ENCODE assay signal across 14 cellular contexts in the genomic region with DNA sequence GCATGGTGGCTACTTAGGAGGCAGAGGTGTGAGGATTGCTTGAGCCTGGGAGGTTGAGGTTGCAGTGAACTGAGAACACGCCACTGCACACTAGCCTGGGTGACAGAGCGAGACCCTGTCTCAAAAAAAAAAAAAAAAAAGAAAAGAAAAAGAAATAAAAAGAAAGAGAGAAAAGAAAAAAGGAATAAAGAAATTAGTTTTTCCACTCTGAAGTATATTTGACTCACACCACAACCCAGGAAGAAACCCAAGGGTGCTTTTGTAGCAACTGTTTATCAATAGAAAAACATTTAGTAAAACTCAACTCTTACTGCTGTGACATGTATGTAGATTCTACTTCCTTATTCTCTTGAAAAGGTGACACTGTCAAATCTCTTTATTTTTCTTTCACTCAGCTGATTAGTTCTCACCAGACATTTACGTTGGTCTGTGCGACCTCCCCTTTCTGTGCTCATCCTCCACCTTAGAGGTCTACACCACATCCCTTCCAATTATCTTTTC. TPM values are rescaled to one million over a fixed set of nuclear protein-coding genes. Genes with fewer than 3 reads are reported as not detected.
DNase-seq lines count a peak whose midpoint lies in the region; ATAC-seq and TF ChIP-seq lines count a peak whose summit lies in the region.
"Had no signal": no experiment of that assay in that cellular context is flagged by ENCODE, and none has a peak within 500 bp of the region (broad histone marks: within the 10 kb centered on the region; RNA-seq: fewer than 3 reads in every experiment).

No MANE protein-coding gene starts in this region.

- no peak overlapping the region for H3K4me2 ChIP-seq in PC-3 (ENCODE audit: low read length)
- H3K4me2 ChIP-seq in mesenchymal stem cell (ENCODE audit: low read length, poor library complexity, severe bottlenecking) = no peak overlapping the region

- H2AFZ ChIP-seq in PC-3 (ENCODE audit: low read length) (no peak overlapping the region), mesenchymal stem cell (ENCODE audit: low read depth, low read length) (no peak overlapping the region)

- H3K27ac ChIP-seq in PC-3 (ENCODE audit: low read length) (peak overlapping the region; percentile 95), spleen (peak overlapping the region; percentile 46 to 90 (median 75)), aorta (ENCODE audit: low read depth in 1 of 2, low read length in 2 of 2) (no peak overlapping the region), mesenchymal stem cell (ENCODE audit: low read length, poor library complexity, severe bottlenecking) (no peak overlapping the region)
- H3K27ac ChIP-seq: tibial nerve had no signal

- H3K9me3 ChIP-seq in PC-3 (ENCODE audit: low read length) (no peaks in the 10 kb centered on the region), spleen (no peaks in the 10 kb centered on the region), aorta (ENCODE audit: control insufficient read depth, low read length) (peaks cover 2% of the 10 kb centered on the region), mesenchymal stem cell (ENCODE audit: control insufficient read depth, low read length) (no peaks in the 10 kb centered on the region)
- H3K9me3 ChIP-seq: tibial nerve had no signal

- no peaks in the 10 kb centered on the region for H3K36me3 Mint-ChIP-seq in activated naive CD4-positive, alpha-beta T cell treated with anti-CD3 and anti-CD28 coated beads for 36 hours (ENCODE audit: low read depth)
- H3K36me3 Mint-ChIP-seq in endothelial cell (ENCODE audit: low read depth, unreplicated experiment) = no peaks in the 10 kb centered on the region

- intact Hi-C loops in activated naive CD4-positive, alpha-beta T cell treated with anti-CD3 and anti-CD28 coated beads for 36 hours (cut with micrococcal nuclease) = loop anchor here (2.0 kb wide), 1 partner anchor 87 kb away; no protein-coding TSS in a partner anchor
- intact Hi-C loops in PC-3 (cut with micrococcal nuclease) = loop anchor here (5.0 kb wide), 1 partner anchor 72 kb away; no protein-coding TSS in a partner anchor
- intact Hi-C loops in spleen (cut with DNase I; ENCODE audit: low total_unique reads) = no loop called here
- intact Hi-C loops in aorta (cut with DNase I) = no loop called here

- peak overlapping the region; percentile 33 for H3K27ac Mint-ChIP-seq in activated naive CD4-positive, alpha-beta T cell treated with anti-CD3 and anti-CD28 coated beads for 36 hours
- H3K27ac Mint-ChIP-seq in endothelial cell (ENCODE audit: unreplicated experiment) = no peak overlapping the region
- H3K27ac Mint-ChIP-seq: activated T-helper 1 cell treated with anti-CD3 and anti-CD28 coated beads, Interleukin-12 subunit alpha, Interleukin-12 subunit beta, Interleukin-2, Interleukin-4 antibody, amounts not matched to agents 30 ng/mL and 10 ng/mL and 1 ng/mL, durations not matched to agents 14 hours and 24 hours and 36 hours had no signal

- H3K36me3 ChIP-seq in PC-3 (ENCODE audit: low read depth, low read length) (no peaks in the 10 kb centered on the region), spleen (no peaks in the 10 kb centered on the region), aorta (ENCODE audit: control insufficient read depth in 1 of 2, insufficient read depth in 2 of 2, low read length in 1 of 2) (no peaks in the 10 kb centered on the region), mesenchymal stem cell (ENCODE audit: control insufficient read depth in 1 of 2, insufficient read depth in 2 of 2, low read depth in 1 of 2, low read length in 2 of 2) (no peaks in the 10 kb centered on the region)
- H3K36me3 ChIP-seq: tibial nerve had no signal

- H2BK120ac ChIP-seq in mesenchymal stem cell (ENCODE audit: low read depth, low read length) = no peak overlapping the region

- CTCF ChIA-PET in activated naive CD4-positive, alpha-beta T cell treated with anti-CD3 and anti-CD28 coated beads for 36 hours (lab: Charles Lee) = no interaction called here
- CTCF ChIA-PET in PC-3 (lab: Charles Lee) = no interaction called here

- peaks cover 61% of the 10 kb centered on the region for H3K4me1 ChIP-seq in PC-3 (ENCODE audit: insufficient read depth, low read length)
- peaks cover 3 to 94% (median 58%) of the 10 kb centered on the region in 6 donors for H3K4me1 ChIP-seq in spleen
- H3K4me1 ChIP-seq in aorta (ENCODE audit: control insufficient read depth in 1 of 2, insufficient read depth in 2 of 2, low read length in 2 of 2) = no peaks in the 10 kb centered on the region
- H3K4me1 ChIP-seq in mesenchymal stem cell (ENCODE audit: control insufficient read depth, insufficient read depth, low read depth, low read length) = peaks cover 4% of the 10 kb centered on the region

- H3K18ac ChIP-seq in mesenchymal stem cell (ENCODE audit: low read depth in 1 of 2, low read length in 2 of 2) = peak overlapping the region in 1 of 2 experiments; percentile 12

- ATAC-seq in HG02798 (IDR thresholded peaks at IDR 0.05; ENCODE audit: poor library complexity, unreplicated experiment) (peak; percentile 26), PC-3 (no peak), aorta (ENCODE audit: low FRiP score) (no peak)
- ATAC-seq: right cardiac atrium had no signal

- H3K4me3 Mint-ChIP-seq in activated naive CD4-positive, alpha-beta T cell treated with anti-CD3 and anti-CD28 coated beads for 36 hours = no peak overlapping the region
- no peak overlapping the region for H3K4me3 Mint-ChIP-seq in endothelial cell (ENCODE audit: unreplicated experiment)
- H3K4me3 Mint-ChIP-seq: activated T-helper 1 cell treated with anti-CD3 and anti-CD28 coated beads, Interleukin-12 subunit alpha, Interleukin-12 subunit beta, Interleukin-2, Interleukin-4 antibody, amounts not matched to agents 30 ng/mL and 10 ng/mL and 1 ng/mL, durations not matched to agents 14 hours and 24 hours and 36 hours had no signal

- no peaks in the 10 kb centered on the region for H3K27me3 Mint-ChIP-seq in activated naive CD4-positive, alpha-beta T cell treated with anti-CD3 and anti-CD28 coated beads for 36 hours (ENCODE audit: low read depth)
- H3K27me3 Mint-ChIP-seq in endothelial cell (ENCODE audit: unreplicated experiment) = no peaks in the 10 kb centered on the region

- no peaks in the 10 kb centered on the region for H3K9me3 Mint-ChIP-seq in activated naive CD4-positive, alpha-beta T cell treated with anti-CD3 and anti-CD28 coated beads for 36 hours
- H3K9me3 Mint-ChIP-seq in endothelial cell (ENCODE audit: unreplicated experiment) = no peaks in the 10 kb centered on the region
- H3K9me3 Mint-ChIP-seq: activated T-helper 1 cell treated with anti-CD3 and anti-CD28 coated beads, Interleukin-12 subunit alpha, Interleukin-12 subunit beta, Interleukin-2, Interleukin-4 antibody, amounts not matched to agents 30 ng/mL and 10 ng/mL and 1 ng/mL, durations not matched to agents 14 hours and 24 hours and 36 hours had no signal

- H3K9ac ChIP-seq in PC-3 (ENCODE audit: low read length) (peak overlapping the region; percentile 55), mesenchymal stem cell (ENCODE audit: low read length) (no peak overlapping the region)

- H2AK5ac ChIP-seq in mesenchymal stem cell (ENCODE audit: low read length, severe bottlenecking) = no peak overlapping the region

- H3K9me2 ChIP-seq in PC-3 (replicated peaks; ENCODE audit: low read length) = no peaks in the 10 kb centered on the region

- H3K4me1 Mint-ChIP-seq in activated naive CD4-positive, alpha-beta T cell treated with anti-CD3 and anti-CD28 coated beads for 36 hours (ENCODE audit: low read depth) = peaks cover 43% of the 10 kb centered on the region
- peaks cover 24% of the 10 kb centered on the region for H3K4me1 Mint-ChIP-seq in endothelial cell (ENCODE audit: unreplicated experiment)

- no peaks in the 10 kb centered on the region for H3K79me1 ChIP-seq in mesenchymal stem cell (replicated peaks; ENCODE audit: low read length, poor library complexity, severe bottlenecking)

- 55 to 66% (median 66%) methylated on average over 4 of the region's 4 CpGs for WGBS in spleen, 5 donors
- WGBS in aorta, 2 donors = 90 to 94% methylated on average over 4 of the region's 4 CpGs
- 93% methylated on average over 3 of the region's 4 CpGs for WGBS in mesenchymal stem cell

- no TSS peak for BruUV-seq in PC-3 (replicated peaks; lab: Mats Ljungman, UMichigan)

- H3K79me2 ChIP-seq in PC-3 (ENCODE audit: low read length) = no peaks in the 10 kb centered on the region

- no peak overlapping the region for H3K4me3 ChIP-seq in PC-3 (ENCODE audit: low read length)
- no peak overlapping the region for H3K4me3 ChIP-seq in spleen
- no peak overlapping the region for H3K4me3 ChIP-seq in aorta (ENCODE audit: low read length in 2 of 2)
- H3K4me3 ChIP-seq in mesenchymal stem cell (ENCODE audit: insufficient read depth in 1 of 2, low read depth in 1 of 2, low read length in 2 of 2) = no peak overlapping the region
- H3K4me3 ChIP-seq: tibial nerve had no signal

- no peak overlapping the region for H4K91ac ChIP-seq in mesenchymal stem cell (ENCODE audit: low read length)

- H2BK5ac ChIP-seq in mesenchymal stem cell (ENCODE audit: low read depth, low read length, poor library complexity, severe bottlenecking) = no peak overlapping the region

- DNase-seq in activated naive CD4-positive, alpha-beta T cell treated with anti-CD3 and anti-CD28 coated beads for 36 hours = no peak
- no peak for DNase-seq in activated naive CD4-positive, alpha-beta T cell (lab: John Stamatoyannopoulos, UW)
- DNase-seq in PC-3 (no peak), spleen (no peak), aorta (no peak), mesenchymal stem cell (no peak), endothelial cell (ENCODE audit: low spot score) (no peak)
- DNase-seq: activated CD4-positive, CD25-positive, alpha-beta regulatory T cell; MM.1S; NCI-H510A; right cardiac atrium had no signal

- TF ChIP-seq POLR2A in spleen (IDR thresholded peaks at IDR 0.05) = no peak

- POLR2A ChIA-PET in PC-3 (lab: Charles Lee; ENCODE audit: unreplicated experiment) = no interaction called here

- H2BK12ac ChIP-seq in mesenchymal stem cell (ENCODE audit: low read length in 2 of 2) = peak overlapping the region in 1 of 2 experiments; percentile 77

- no peak for TF ChIP-seq CTCF in PC-3 (conservative IDR thresholded peaks at IDR 0.05; ENCODE audit: low read depth, low read length)
- TF ChIP-seq CTCF in spleen (IDR thresholded peaks at IDR 0.05 in 8 of 11, conservative IDR thresholded peaks at IDR 0.05 in 3 of 11) = no peak
- no peak for TF ChIP-seq CTCF in endothelial cell (IDR thresholded peaks at IDR 0.05; ENCODE audit: unreplicated experiment)

- H3K27me3 ChIP-seq in PC-3 (ENCODE audit: low read length) (no peaks in the 10 kb centered on the region), spleen (replicated peaks in 1 of 7) (no peaks in the 10 kb centered on the region), aorta (ENCODE audit: control insufficient read depth in 1 of 2, insufficient read depth in 2 of 2, low read length in 1 of 2) (no peaks in the 10 kb centered on the region), mesenchymal stem cell (ENCODE audit: control insufficient read depth in 1 of 2, insufficient read depth in 1 of 2, low read length in 2 of 2) (no peaks in the 10 kb centered on the region)
- H3K27me3 ChIP-seq: tibial nerve had no signal

- no peak overlapping the region for H3K4ac ChIP-seq in mesenchymal stem cell (ENCODE audit: low read depth in 1 of 2, low read length in 2 of 2)

- no peak overlapping the region for H4K8ac ChIP-seq in mesenchymal stem cell (ENCODE audit: low read length)

- H3K14ac ChIP-seq in mesenchymal stem cell (ENCODE audit: low read length in 2 of 2) = no peak overlapping the region

- H3F3A ChIP-seq in PC-3 (ENCODE audit: low read length, unreplicated experiment) = peaks cover 3% of the 10 kb centered on the region

- no peak overlapping the region for H3K23ac ChIP-seq in mesenchymal stem cell (ENCODE audit: low read length in 2 of 2)

- H2BK15ac ChIP-seq in mesenchymal stem cell (ENCODE audit: low read depth, poor library complexity, severe bottlenecking) = no peak overlapping the region

- no peaks in the 10 kb centered on the region for H4K20me1 ChIP-seq in PC-3 (ENCODE audit: low read length)

RNA-seq across cellular contexts. Expression of a gene that starts 39.4 kb away (rescaled TPM):
- total RNA-seq in activated naive CD4-positive, alpha-beta T cell treated with anti-CD3 and anti-CD28 coated beads for 36 hours = 10 to 100 TPM; 25.7 to 32.3 TPM
- total RNA-seq in PC-3 (2014; rRNA removed) = 13.0 and 16.8 TPM in 2 replicates
- 100 to 1,000 TPM in 1 of 7 donors, 10 to 100 TPM in 6; 49.6 to 129 (median 85.3) TPM for total RNA-seq in spleen
- polyA plus RNA-seq in spleen = 10 to 100 TPM; 31.3 to 47.2 (median 33.9) TPM
- 10 to 100 TPM; 37.8 to 55.5 TPM for total RNA-seq in aorta
- polyA plus RNA-seq in aorta = 10 to 100 TPM in 1 of 2 donors, 1 to 10 TPM in 1; 5.9 to 16.4 TPM
- 16.4 TPM for polyA plus RNA-seq in mesenchymal stem cell (2013, experiment 1 of 2)
- 16.4 TPM for polyA plus RNA-seq in mesenchymal stem cell (2013, experiment 2 of 2)
- total RNA-seq in endothelial cell (ENCODE audit: unreplicated experiment) = 51.0 TPM

Comparison
In these comparisons a context has a peak if more than half of its experiments do, and no peak if none do; other contexts are left out.
1. H3K27ac ChIP-seq: peak in PC-3 (single experiment) and spleen (8 of 8); none in aorta (0 of 2) and mesenchymal stem cell (single experiment).
2. intact Hi-C loops: an anchor here in activated naive CD4-positive, alpha-beta T cell treated with anti-CD3 and anti-CD28 coated beads for 36 hours (2.0 kb wide) and PC-3 (5.0 kb wide); none called in spleen and aorta.